Comparison of ENCODE assay signal across 1 cellular context in genomic region chr11:44760477-44760872, GRCh38.
TF ChIP-seq lines count a peak whose summit lies in the region.

No MANE protein-coding gene starts in this region.

TF ChIP-seq in A549, 52 proteins besides CTCF, POLR2A, EP300 and RAD21 (continued from another document):
- TF ChIP-seq ATOH8 (CRISPR knock-in tag; IDR thresholded peaks at IDR 0.05; ENCODE audit: low read depth), result no peak
